In the genomic region with DNA sequence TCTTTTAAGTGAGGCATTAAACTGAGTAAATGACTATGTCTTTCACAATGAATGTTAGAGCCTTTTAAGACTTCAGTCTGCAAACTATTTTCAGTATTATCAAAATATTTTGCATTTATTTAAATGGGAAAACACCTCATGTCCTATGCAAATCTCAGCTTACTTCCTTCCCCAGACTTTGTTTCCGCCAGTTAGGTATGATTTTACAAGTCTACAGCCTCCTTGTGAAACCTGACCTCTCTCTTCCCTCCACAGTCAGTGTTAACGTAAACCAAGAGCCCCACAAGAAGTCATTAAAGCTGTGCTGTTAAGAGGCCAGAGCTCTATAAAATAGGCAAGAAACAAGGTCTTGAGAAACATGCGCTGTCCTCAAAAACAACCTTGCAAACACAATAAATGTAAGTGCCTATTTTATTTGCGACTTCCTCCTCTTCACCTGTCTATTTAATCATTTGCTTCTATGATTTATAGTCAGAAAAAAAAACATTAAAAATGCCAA, we compare ENCODE assay signal across 10 cellular contexts. TPM values are rescaled to one million over a fixed set of nuclear protein-coding genes. Genes with fewer than 3 reads are reported as not detected.
DNase-seq lines count a peak whose midpoint lies in the region; ATAC-seq, FAIRE-seq and TF ChIP-seq lines count a peak whose summit lies in the region.
"Had no signal": no experiment of that assay in that cellular context is flagged by ENCODE, and none has a peak within 500 bp of the region (broad histone marks: within the 10 kb centered on the region; RNA-seq: fewer than 3 reads in every experiment).

No MANE protein-coding gene starts in this region.

- CTCF ChIA-PET in BJ (lab: Yijun Ruan, JAX): no interaction called here
- CTCF ChIA-PET in activated naive CD4-positive, alpha-beta T cell treated with anti-CD3 and anti-CD28 coated beads for 36 hours (lab: Charles Lee): interaction anchor here (1.7 kb wide), 1 partner anchor 80 kb away, joined by 4 read pairs; no protein-coding TSS in a partner anchor

- DNase-seq in BJ (ENCODE audit: low read depth) (peak; percentile 26), bronchial epithelial cell (ENCODE audit: low read depth) (peak; percentile 7), midbrain (lab: John Stamatoyannopoulos, UW) (no peak), NCI-H226 (no peak), ecto neural progenitor cell (ENCODE audit: low spot score) (no peak)
- no peak for DNase-seq in activated naive CD4-positive, alpha-beta T cell treated with anti-CD3 and anti-CD28 coated beads for 36 hours

- H3K9me3 Mint-ChIP-seq in activated naive CD4-positive, alpha-beta T cell treated with anti-CD3 and anti-CD28 coated beads for 36 hours: no peaks in the 10 kb centered on the region

- H3K27ac Mint-ChIP-seq in activated naive CD4-positive, alpha-beta T cell treated with anti-CD3 and anti-CD28 coated beads for 36 hours: no peak overlapping the region

- H3K36me3 ChIP-seq in BJ (ENCODE audit: control insufficient read depth, insufficient read depth, low read length) (no peaks in the 10 kb centered on the region), bronchial epithelial cell (ENCODE audit: control insufficient read depth, insufficient read depth, low read length) (no peaks in the 10 kb centered on the region)
- H3K36me3 ChIP-seq: thoracic aorta had no signal

- TF ChIP-seq CTCF in BJ (IDR thresholded peaks at IDR 0.05; ENCODE audit: insufficient read depth, low read depth, low read length) (no peak), bronchial epithelial cell (IDR thresholded peaks at IDR 0.05; ENCODE audit: insufficient read depth, low read length, severe bottlenecking) (no peak)

- POLR2A ChIA-PET in BJ (lab: Charles Lee): no interaction called here

- no peaks in the 10 kb centered on the region for H3K36me3 Mint-ChIP-seq in activated naive CD4-positive, alpha-beta T cell treated with anti-CD3 and anti-CD28 coated beads for 36 hours (ENCODE audit: low read depth)

- H3K4me3 ChIP-seq in BJ (ENCODE audit: low read depth, low read length) (no peak overlapping the region), bronchial epithelial cell (ENCODE audit: low read depth, low read length) (no peak overlapping the region)
- H3K4me3 ChIP-seq: thoracic aorta had no signal

- H3K4me1 Mint-ChIP-seq in activated naive CD4-positive, alpha-beta T cell treated with anti-CD3 and anti-CD28 coated beads for 36 hours (ENCODE audit: low read depth): peaks cover 3% of the 10 kb centered on the region

- intact Hi-C loops in activated naive CD4-positive, alpha-beta T cell treated with anti-CD3 and anti-CD28 coated beads for 36 hours (cut with micrococcal nuclease): no loop called here

- H3K4me3 Mint-ChIP-seq in activated naive CD4-positive, alpha-beta T cell treated with anti-CD3 and anti-CD28 coated beads for 36 hours: no peak overlapping the region

- FAIRE-seq in bronchial epithelial cell (lab: Jason Lieb, UNC): no peak
- FAIRE-seq: keratinocyte had no signal

- peaks cover 15% of the 10 kb centered on the region for H3K27me3 Mint-ChIP-seq in activated naive CD4-positive, alpha-beta T cell treated with anti-CD3 and anti-CD28 coated beads for 36 hours (ENCODE audit: low read depth)

- ATAC-seq in GM19455 (IDR thresholded peaks at IDR 0.05; ENCODE audit: unreplicated experiment): peak; percentile 90
- peak; percentile 98 for ATAC-seq in HG03342 (IDR thresholded peaks at IDR 0.05; ENCODE audit: unreplicated experiment)

- H3K27me3 ChIP-seq in BJ (ENCODE audit: control insufficient read depth, insufficient read depth, low read length): no peaks in the 10 kb centered on the region
- H3K27me3 ChIP-seq in bronchial epithelial cell (ENCODE audit: control insufficient read depth, insufficient read depth, low read length): no peaks in the 10 kb centered on the region

RNA-seq across cellular contexts. Expression of a gene that starts 48.3 kb away (rescaled TPM):
- 0.94 and 1.1 TPM in 2 replicates for polyA plus RNA-seq in BJ (2011; rRNA removed)
- 1.2 TPM in 2 replicates for polyA minus RNA-seq in BJ (2011; rRNA and poly(A)+ RNA removed)
- under 0.01 TPM in 1 of 2 replicates, not detected in the other for total RNA-seq in bronchial epithelial cell
- total RNA-seq in activated naive CD4-positive, alpha-beta T cell treated with anti-CD3 and anti-CD28 coated beads for 36 hours: not detected
- polyA plus RNA-seq: keratinocyte had no signal

Comparison
In these comparisons a context has a peak if more than half of its experiments do, and no peak if none do; other contexts are left out.
1. DNase-seq: peak in BJ (single experiment) and bronchial epithelial cell (single experiment); none in midbrain (single experiment), NCI-H226 (single experiment), activated naive CD4-positive, alpha-beta T cell treated with anti-CD3 and anti-CD28 coated beads for 36 hours (single experiment) and ecto neural progenitor cell (single experiment).